8 cellular contexts compared by ENCODE assay signal in genomic region chr10:96090463-96090800, GRCh38. TPM values are rescaled to one million over a fixed set of nuclear protein-coding genes. Genes with fewer than 3 reads are reported as not detected.
DNase-seq lines count a peak whose midpoint lies in the region; ATAC-seq and TF ChIP-seq lines count a peak whose summit lies in the region.

No MANE protein-coding gene starts in this region.

- intact Hi-C loops in right lobe of liver (cut with DNase I): loop anchor here in 1 of 2 donors (2.0 kb wide), 1 partner anchor 38 kb away; no protein-coding TSS in a partner anchor
- intact Hi-C loops in uterus (cut with DNase I; ENCODE audit: low total_unique reads): no loop called here

- H3K4me1 Mint-ChIP-seq in activated naive CD8-positive, alpha-beta T cell treated with anti-CD3 and anti-CD28 coated beads for 36 hours: peaks cover 8% of the 10 kb centered on the region

- H3K4me3 ChIP-seq in right lobe of liver (peak overlapping the region; percentile 61 to 71 (median 68)), uterus (peak overlapping the region; percentile 79 to 87)

- H3K36me3 ChIP-seq in right lobe of liver (no peaks in the 10 kb centered on the region), uterus (no peaks in the 10 kb centered on the region)

- TF ChIP-seq POLR2A in right lobe of liver (IDR thresholded peaks at IDR 0.05) (no peak), uterus (IDR thresholded peaks at IDR 0.05) (no peak)

- no peaks in the 10 kb centered on the region for H3K4me1 ChIP-seq in right lobe of liver
- no peaks in the 10 kb centered on the region for H3K4me1 ChIP-seq in uterus

- H3K27ac ChIP-seq in right lobe of liver (peak overlapping the region; percentile 92 to 97 (median 96)), uterus (peak overlapping the region; percentile 75 to 88)

- H3K27ac Mint-ChIP-seq in activated naive CD8-positive, alpha-beta T cell treated with anti-CD3 and anti-CD28 coated beads for 36 hours: peak overlapping the region; percentile 96

- ATAC-seq in right lobe of liver (no peak), HG03108 (IDR thresholded peaks at IDR 0.05; ENCODE audit: unreplicated experiment) (no peak), GM19455 (IDR thresholded peaks at IDR 0.05; ENCODE audit: unreplicated experiment) (no peak)

- whole genome bisulfite sequencing in right lobe of liver (ENCODE audit: insufficient coverage, low coverage, low lambda C conversion rate, missing lambda C conversion rate): 74% methylated on average over 7 of the region's 9 CpGs

- H3K27me3 ChIP-seq in right lobe of liver: peaks cover 0 to 5% of the 10 kb centered on the region in 2 donors
- H3K27me3 ChIP-seq in uterus: peaks cover 0 to 5% of the 10 kb centered on the region in 2 donors

- peak; percentile 1 to 18 for DNase-seq in stimulated activated CD4-positive, alpha-beta T cell treated with anti-CD3 and anti-CD28 coated beads, Interleukin-2, amount 100 ng/mL, for 48 hours
- DNase-seq in stimulated activated CD4-positive, alpha-beta T cell treated with anti-CD3 and anti-CD28 coated beads, Interleukin-12 subunit alpha, Interleukin-12 subunit beta, amount 100 ng/mL, for 4 hours: no peak
- no peak for DNase-seq in activated naive CD8-positive, alpha-beta T cell treated with anti-CD3 and anti-CD28 coated beads for 36 hours
- DNase-seq in right lobe of liver (no peak), uterus (no peak), AG08396 (ENCODE audit: low spot score) (no peak)

- no peak for TF ChIP-seq CTCF in right lobe of liver (IDR thresholded peaks at IDR 0.05)
- no peak for TF ChIP-seq CTCF in uterus (IDR thresholded peaks at IDR 0.05)

- H3K9me3 Mint-ChIP-seq in activated naive CD8-positive, alpha-beta T cell treated with anti-CD3 and anti-CD28 coated beads for 36 hours: peaks cover 3% of the 10 kb centered on the region

- H3K9me3 ChIP-seq in right lobe of liver (no peaks in the 10 kb centered on the region), uterus (no peaks in the 10 kb centered on the region)

- peak overlapping the region; percentile 91 for H3K4me3 Mint-ChIP-seq in activated naive CD8-positive, alpha-beta T cell treated with anti-CD3 and anti-CD28 coated beads for 36 hours

- H3K36me3 Mint-ChIP-seq in activated naive CD8-positive, alpha-beta T cell treated with anti-CD3 and anti-CD28 coated beads for 36 hours: peaks cover 17% of the 10 kb centered on the region

- peaks cover 32% of the 10 kb centered on the region for H3K27me3 Mint-ChIP-seq in activated naive CD8-positive, alpha-beta T cell treated with anti-CD3 and anti-CD28 coated beads for 36 hours

RNA-seq across cellular contexts. Expression of gene ZNF518A, which starts 39.7 kb away (rescaled TPM):
- total RNA-seq in activated naive CD8-positive, alpha-beta T cell treated with anti-CD3 and anti-CD28 coated beads for 36 hours: 10 to 100 TPM; 13.0 to 14.1 TPM
- total RNA-seq in right lobe of liver (10 to 100 TPM in 1 of 6 experiments, 1 to 10 TPM in 5; 6.7 to 10.4 (median 8.8) TPM), uterus (10 to 100 TPM; 12.4 to 82.3 (median 26.5) TPM)

RNA-seq across cellular contexts. Expression of gene CCNJ, which starts 47.0 kb away (rescaled TPM):
- 1 to 10 TPM; 6.8 to 7.8 TPM for total RNA-seq in activated naive CD8-positive, alpha-beta T cell treated with anti-CD3 and anti-CD28 coated beads for 36 hours
- 1 to 10 TPM; 1.3 to 3.3 (median 2.3) TPM for total RNA-seq in right lobe of liver
- total RNA-seq in uterus: 10 to 100 TPM in 1 of 4 donors, 1 to 10 TPM in 2, under 1 TPM in 1; 0.51 to 14.9 (median 4.5) TPM

Comparison
In these comparisons a context has a peak if more than half of its experiments do, and no peak if none do; other contexts are left out.
1. DNase-seq: peak in stimulated activated CD4-positive, alpha-beta T cell treated with anti-CD3 and anti-CD28 coated beads, Interleukin-2, amount 100 ng/mL, for 48 hours (2 of 2); none in stimulated activated CD4-positive, alpha-beta T cell treated with anti-CD3 and anti-CD28 coated beads, Interleukin-12 subunit alpha, Interleukin-12 subunit beta, amount 100 ng/mL, for 4 hours (single experiment), activated naive CD8-positive, alpha-beta T cell treated with anti-CD3 and anti-CD28 coated beads for 36 hours (single experiment), right lobe of liver (0 of 3), uterus (0 of 2) and AG08396 (single experiment).